18 cellular contexts compared by ENCODE assay signal in the genomic region with DNA sequence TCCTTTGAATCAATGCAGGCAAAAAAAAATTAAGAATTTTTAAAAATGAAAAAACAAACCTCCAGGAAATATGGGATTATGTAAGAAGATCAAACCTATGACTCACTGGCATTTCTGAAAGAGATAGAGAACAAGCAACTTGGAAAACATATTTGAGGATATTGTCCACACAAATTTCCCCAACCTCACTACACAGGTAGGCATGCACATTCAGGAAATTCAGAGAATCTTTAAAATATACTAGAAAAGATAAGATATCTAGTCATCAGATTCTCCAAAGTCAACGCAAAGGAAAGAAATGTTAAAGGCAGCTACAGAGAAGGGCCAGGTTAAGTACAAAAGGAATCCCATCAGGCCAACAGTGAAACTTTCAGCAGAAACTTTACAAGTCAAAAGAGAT.
DNase-seq lines count a peak whose midpoint lies in the region; ATAC-seq, FAIRE-seq and TF ChIP-seq lines count a peak whose summit lies in the region.
"Had no signal": no experiment of that assay in that cellular context is flagged by ENCODE, and none has a peak within 500 bp of the region (broad histone marks: within the 10 kb centered on the region; RNA-seq: fewer than 3 reads in every experiment).

No MANE protein-coding gene starts in this region.

- peaks cover 0 to 4% of the 10 kb centered on the region in 2 experiments; a peak in 1 of 4 replicates for H3K4me1 ChIP-seq in SK-N-SH (ENCODE audit: control insufficient read depth in 1 of 2, insufficient read depth in 2 of 2, low read depth in 1 of 2, low read length in 1 of 2)

- TF ChIP-seq CTCF in SK-N-SH (IDR thresholded peaks at IDR 0.05) (no peak), bronchial epithelial cell (IDR thresholded peaks at IDR 0.05; ENCODE audit: insufficient read depth, low read length, severe bottlenecking) (no peak), fibroblast of pulmonary artery (IDR thresholded peaks at IDR 0.05; ENCODE audit: low read length, missing control alignments) (no peak)

- no peak for TF ChIP-seq RAD21 in SK-N-SH (IDR thresholded peaks at IDR 0.05; ENCODE audit: low read length)

- H2AFZ ChIP-seq in SK-N-SH (ENCODE audit: low read depth) = no peak overlapping the region

- H3F3A ChIP-seq in SK-N-SH (replicated peaks; ENCODE audit: insufficient read depth) = peaks cover 9% of the 10 kb centered on the region

- TF ChIP-seq EP300 in SK-N-SH (IDR thresholded peaks at IDR 0.05; ENCODE audit: borderline replicate concordance in 1 of 2, low read depth in 1 of 2, low read length in 1 of 2) = no peak

- ATAC-seq in SK-N-SH treated with all-trans-retinoic acid at 6 μM for 48 hours = no peak

- H3K36me3 ChIP-seq in SK-N-SH (replicated peaks in 1 of 2; ENCODE audit: control insufficient read depth in 1 of 2, insufficient read depth in 2 of 2, low read length in 1 of 2) (peaks cover 11 to 79% of the 10 kb centered on the region in 2 experiments), bronchial epithelial cell (ENCODE audit: control insufficient read depth, insufficient read depth, low read length) (no peaks in the 10 kb centered on the region)

- H3K27me3 ChIP-seq in SK-N-SH (ENCODE audit: insufficient read depth) = no peaks in the 10 kb centered on the region
- H3K27me3 ChIP-seq in bronchial epithelial cell (ENCODE audit: control insufficient read depth, insufficient read depth, low read length) = no peaks in the 10 kb centered on the region

- H4K20me1 ChIP-seq in SK-N-SH (ENCODE audit: insufficient read depth) = peaks cover 22% of the 10 kb centered on the region; the same call in 1 of the 2 replicates

- H3K4me3 ChIP-seq in SK-N-SH (ENCODE audit: low read depth in 2 of 2, low read length in 1 of 2) = no peak overlapping the region
- H3K4me3 ChIP-seq in bronchial epithelial cell (ENCODE audit: low read depth, low read length) = no peak overlapping the region
- no peak overlapping the region for H3K4me3 ChIP-seq in fibroblast of pulmonary artery (replicated peaks; ENCODE audit: low read depth, low read length)

- CTCF ChIA-PET in SK-N-SH (lab: Yijun Ruan, JAX) = interaction anchor here (1.5 kb wide), 1 partner anchor 26 kb away, joined by 3 read pairs; no protein-coding TSS in a partner anchor

- peaks cover 79% of the 10 kb centered on the region for H3K79me2 ChIP-seq in SK-N-SH (ENCODE audit: insufficient read depth)

- 100% methylated on average over 1 of the region's 1 CpG for WGBS in SK-N-SH (ENCODE audit: low lambda C conversion rate)

- H3K4me2 ChIP-seq in SK-N-SH = no peak overlapping the region

- no peak overlapping the region for H3K27ac ChIP-seq in SK-N-SH (ENCODE audit: low read depth in 2 of 2, low read length in 1 of 2)

- no peaks in the 10 kb centered on the region for H3K9me2 ChIP-seq in SK-N-SH

- no peaks in the 10 kb centered on the region for H3K9me3 ChIP-seq in SK-N-SH

- no peak overlapping the region for H3K9ac ChIP-seq in SK-N-SH

- FAIRE-seq in bronchial epithelial cell (lab: Jason Lieb, UNC) = no peak
- FAIRE-seq: H1 had no signal

- no peak for DNase-seq in SK-N-SH
- peak; percentile 49 for DNase-seq in bronchial epithelial cell (ENCODE audit: low read depth)
- peak; percentile 32 for DNase-seq in fibroblast of pulmonary artery (ENCODE audit: low read depth)
- DNase-seq in T-helper 1 cell = no peak
- DNase-seq in NCI-H2107 treated with DMSO at 0.1 percent for 48 hours (lab: John Stamatoyannopoulos, UW; ENCODE audit: unreplicated experiment) = no peak
- DNase-seq in activated T-cell treated with anti-CD3 and anti-CD28 coated beads for 4 hours = no peak
- no peak for DNase-seq in AG08396 (ENCODE audit: low spot score)
- DNase-seq: 8988T; Calu3; CD4-positive, alpha-beta memory T cell; MV-4-11; NCI-H1417; NCI-H1930; NCI-H2171; NCI-H748 treated with DMSO at 0.1 percent for 48 hours; RPMI8226 had no signal

- POLR2A ChIA-PET in SK-N-SH (lab: Yijun Ruan, JAX) = no interaction called here

TF ChIP-seq in SK-N-SH, 30 proteins besides CTCF, POLR2A, EP300 and RAD21:
- TF ChIP-seq TAF1 (IDR thresholded peaks at IDR 0.05; ENCODE audit: borderline replicate concordance, low read depth, low read length) (no peak), FOSL2 (IDR thresholded peaks at IDR 0.05; ENCODE audit: borderline replicate concordance, low read depth) (peak; percentile 10; the same call in 1 of the 2 replicates)

TF ChIP-seq in SK-N-SH treated with all-trans-retinoic acid at 6 μM for 48 hours, 23 proteins besides CTCF, POLR2A, EP300 and RAD21:
- TF ChIP-seq ARNTL (CRISPR knock-in tag; IDR thresholded peaks at IDR 0.05; ENCODE audit: borderline replicate concordance, low read depth) (no peak), RARB (CRISPR knock-in tag; IDR thresholded peaks at IDR 0.05) (no peak), PATZ1 (CRISPR knock-in tag; IDR thresholded peaks at IDR 0.05; ENCODE audit: borderline replicate concordance) (no peak), CSDC2 (CRISPR knock-in tag; IDR thresholded peaks at IDR 0.05) (no peak)

Comparison
In these comparisons a context has a peak if more than half of its experiments do, and no peak if none do; other contexts are left out.
1. DNase-seq: peak in bronchial epithelial cell (single experiment) and fibroblast of pulmonary artery (single experiment); none in SK-N-SH (single experiment), T-helper 1 cell (0 of 5), NCI-H2107 treated with DMSO at 0.1 percent for 48 hours (single experiment), activated T-cell treated with anti-CD3 and anti-CD28 coated beads for 4 hours (single experiment) and AG08396 (single experiment).